19 cellular contexts compared by ENCODE assay signal in genomic region chr14:69353168-69353567, GRCh38. TPM values are rescaled to one million over a fixed set of nuclear protein-coding genes. Genes with fewer than 3 reads are reported as not detected.
DNase-seq lines count a peak whose midpoint lies in the region; ATAC-seq and TF ChIP-seq lines count a peak whose summit lies in the region.
"Had no signal": no experiment of that assay in that cellular context is flagged by ENCODE, and none has a peak within 500 bp of the region (broad histone marks: within the 10 kb centered on the region; RNA-seq: fewer than 3 reads in every experiment).

No MANE protein-coding gene starts in this region.

- peaks cover 71% of the 10 kb centered on the region for H3K4me1 ChIP-seq in OCI-LY3 (ENCODE audit: low read length)
- H3K4me1 ChIP-seq in osteoblast (ENCODE audit: insufficient read depth, low read length), result peaks cover 10% of the 10 kb centered on the region
- H3K4me1 ChIP-seq: SJSA1 had no signal

- peak overlapping the region; percentile 49 for H3K4me3 ChIP-seq in OCI-LY3 (ENCODE audit: low read length)
- H3K4me3 ChIP-seq in osteoblast (ENCODE audit: insufficient read depth, low read length), result no peak overlapping the region
- H3K4me3 ChIP-seq: SJSA1 had no signal

- no peak for TF ChIP-seq CTCF in OCI-LY3 (IDR thresholded peaks at IDR 0.05; ENCODE audit: low read depth, low read length)
- TF ChIP-seq CTCF in osteoblast (IDR thresholded peaks at IDR 0.05; ENCODE audit: extremely low read depth, low read depth, low read length), result no peak

- H3K4me2 ChIP-seq in OCI-LY3 (ENCODE audit: low read length) (peak overlapping the region; percentile 89), osteoblast (ENCODE audit: insufficient read depth, low read length) (no peak overlapping the region)

- H2AFZ ChIP-seq in OCI-LY3 (ENCODE audit: low read depth, low read length) (no peak overlapping the region; the same call in 1 of the 2 replicates), osteoblast (ENCODE audit: low read length) (no peak overlapping the region)

- H3K27me3 ChIP-seq in OCI-LY3 (ENCODE audit: low read depth, low read length) (no peaks in the 10 kb centered on the region), osteoblast (ENCODE audit: insufficient read depth, low read length) (peaks cover 2% of the 10 kb centered on the region)
- H3K27me3 ChIP-seq: SJSA1 had no signal

- H3K79me2 ChIP-seq in OCI-LY3 (ENCODE audit: low read length) (peaks cover 3% of the 10 kb centered on the region; the same call in 1 of the 2 replicates), osteoblast (ENCODE audit: insufficient read depth, low read length) (no peaks in the 10 kb centered on the region)

- H3K36me3 ChIP-seq in OCI-LY3 (replicated peaks; ENCODE audit: low read depth, low read length) (no peaks in the 10 kb centered on the region), osteoblast (ENCODE audit: insufficient read depth, low read length) (no peaks in the 10 kb centered on the region)
- H3K36me3 ChIP-seq: SJSA1 had no signal

- peak overlapping the region; percentile 87 for H3K9ac ChIP-seq in OCI-LY3 (ENCODE audit: low read length)

- H3K9me3 ChIP-seq in OCI-LY3 (ENCODE audit: insufficient read depth, low read length) (no peaks in the 10 kb centered on the region), osteoblast (ENCODE audit: low read depth, low read length) (no peaks in the 10 kb centered on the region)
- H3K9me3 ChIP-seq: SJSA1 had no signal

- H3K27ac ChIP-seq in OCI-LY3 (ENCODE audit: low read length), result peak overlapping the region; percentile 97
- peak overlapping the region; percentile 84 for H3K27ac ChIP-seq in cingulate gyrus (ENCODE audit: low read depth, low read length)
- no peak overlapping the region for H3K27ac ChIP-seq in osteoblast (ENCODE audit: low read depth, low read length)
- H3K27ac ChIP-seq: 22Rv1, SJSA1 had no signal

- ATAC-seq in HG02938 (IDR thresholded peaks at IDR 0.05; ENCODE audit: unreplicated experiment), result no peak
- ATAC-seq: Right ventricle myocardium inferior had no signal

- DNase-seq in DMS79 treated with DMSO at 0.1 percent for 48 hours (lab: John Stamatoyannopoulos, UW) (peak; percentile 53), DMS79 (lab: John Stamatoyannopoulos, UW) (no peak), osteoblast (ENCODE audit: insufficient read length, low spot score, missing footprints) (peak; percentile 15), ecto neural progenitor cell (ENCODE audit: low spot score) (no peak), HuH-7.5 (ENCODE audit: low spot score) (no peak)
- DNase-seq: C1 segment of cervical spinal cord, EL, GF-D8, Karpas-422, NCI-H1694 treated with DMSO at 0.1 percent for 48 hours, NCI-H2081 treated with DMSO at 0.1 percent for 48 hours, NCI-H2171 treated with DMSO at 0.1 percent for 48 hours, NCI-H524 treated with DMSO at 0.1 percent for 48 hours had no signal

- H4K20me1 ChIP-seq in OCI-LY3 (ENCODE audit: insufficient read depth, low read length), result no peaks in the 10 kb centered on the region
- no peaks in the 10 kb centered on the region for H4K20me1 ChIP-seq in osteoblast (ENCODE audit: insufficient read depth, low read length)

RNA-seq across cellular contexts. Expression of gene ERH, which starts 44.9 kb away (rescaled TPM):
- 71.9 and 75.3 TPM in 2 replicates for total RNA-seq in osteoblast

RNA-seq across cellular contexts. Expression of gene SLC39A9, which starts 45.3 kb away (rescaled TPM):
- total RNA-seq in osteoblast, result 131 and 163 TPM in 2 replicates

Comparison
In these comparisons a context has a peak if more than half of its experiments do, and no peak if none do; other contexts are left out.
1. DNase-seq: peak in DMS79 treated with DMSO at 0.1 percent for 48 hours (single experiment) and osteoblast (single experiment); none in DMS79 (single experiment), ecto neural progenitor cell (single experiment) and HuH-7.5 (single experiment).